Comparison of ENCODE assay signal across 18 cellular contexts in the genomic region with DNA sequence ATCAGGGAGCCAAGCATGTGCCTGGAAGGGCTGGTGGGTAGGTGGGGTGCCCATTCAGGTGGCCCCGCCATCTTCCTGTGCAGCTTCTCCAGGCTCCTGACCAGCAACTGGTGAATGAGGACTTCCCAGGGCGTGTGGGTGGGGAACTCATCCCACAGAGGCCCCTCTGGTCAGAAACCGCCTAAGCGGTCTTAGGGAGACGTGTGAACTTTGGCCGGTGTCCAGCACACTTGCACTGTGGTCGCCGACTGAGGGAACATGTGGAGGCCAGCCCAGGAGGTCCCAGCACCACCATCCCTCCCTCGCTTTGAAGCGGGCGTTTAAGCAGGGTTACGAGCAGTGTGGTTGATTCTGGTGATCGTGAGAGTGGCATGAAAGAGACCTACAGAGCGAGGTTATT.
DNase-seq lines count a peak whose midpoint lies in the region; ATAC-seq, FAIRE-seq and TF ChIP-seq lines count a peak whose summit lies in the region.
"Had no signal": no experiment of that assay in that cellular context is flagged by ENCODE, and none has a peak within 500 bp of the region (broad histone marks: within the 10 kb centered on the region; RNA-seq: fewer than 3 reads in every experiment).

No MANE protein-coding gene starts in this region.

- peaks cover 0 to 12% of the 10 kb centered on the region in 2 experiments; a peak in 1 of 3 replicates for H3K36me3 ChIP-seq in HEK293 (ENCODE audit: control insufficient read depth in 2 of 2, insufficient read depth in 1 of 2, low read length in 2 of 2)
- peaks cover 8 to 60% of the 10 kb centered on the region in 2 experiments; a peak in 4 of 5 replicates for H3K36me3 ChIP-seq in HepG2 (replicated peaks in 1 of 2; ENCODE audit: control insufficient read depth in 1 of 2, insufficient read depth in 2 of 2, low read length in 2 of 2)
- no peaks in the 10 kb centered on the region for H3K36me3 ChIP-seq in body of pancreas (replicated peaks in 1 of 2; ENCODE audit: insufficient read depth in 1 of 2, low read depth in 2 of 2)

- no peaks in the 10 kb centered on the region for H3K27me3 ChIP-seq in HepG2 (ENCODE audit: control insufficient read depth in 1 of 2, insufficient read depth in 2 of 2, low read length in 2 of 2)
- H3K27me3 ChIP-seq in dorsolateral prefrontal cortex: no peaks in the 10 kb centered on the region
- H3K27me3 ChIP-seq in body of pancreas: no peaks in the 10 kb centered on the region

- in situ Hi-C loops in HepG2 (cut with HindIII; ENCODE audit: extremely low pct_ligation_motif_present, low pct_unique_long_range_greater_than_20kb): no loop called here

- TF ChIP-seq EP300 in HepG2 (IDR thresholded peaks at IDR 0.05; ENCODE audit: low read depth in 2 of 2, low read length in 2 of 2) (no peak), HepG2 (CRISPR knock-in tag; IDR thresholded peaks at IDR 0.05; ENCODE audit: borderline replicate concordance) (no peak)

- no peak for TF ChIP-seq CTCF in HEK293 (tag by site-specific recombination; IDR thresholded peaks at IDR 0.05)
- no peak for TF ChIP-seq CTCF in HepG2 (CRISPR knock-in tag; IDR thresholded peaks at IDR 0.05)
- no peak for TF ChIP-seq CTCF in progenitor cell of endocrine pancreas (IDR thresholded peaks at IDR 0.05; ENCODE audit: unreplicated experiment)
- TF ChIP-seq CTCF in dorsolateral prefrontal cortex (IDR thresholded peaks at IDR 0.05 in 54 of 56, conservative IDR thresholded peaks at IDR 0.05 in 2 of 56; ENCODE audit: low read depth in 1 of 56, partially characterized antibody in 56 of 56): no peak
- TF ChIP-seq CTCF in body of pancreas (IDR thresholded peaks at IDR 0.05): no peak

- no peaks in the 10 kb centered on the region for H3K4me1 ChIP-seq in HEK293 (ENCODE audit: control insufficient read depth, insufficient read depth, low read length)
- peaks cover 7% of the 10 kb centered on the region; the same call in 1 of the 2 replicates for H3K4me1 ChIP-seq in HepG2 (ENCODE audit: insufficient read depth, low read length)
- no peaks in the 10 kb centered on the region for H3K4me1 ChIP-seq in body of pancreas
- H3K4me1 ChIP-seq: A549, Caco-2 had no signal

- H3K79me2 ChIP-seq in HepG2 (ENCODE audit: insufficient read depth, low read length): no peaks in the 10 kb centered on the region

- POLR2A ChIA-PET in HEK293 (lab: Yijun Ruan, JAX) (interaction anchor here (0.7 kb wide), 1 partner anchor 39 kb away, joined by 8 read pairs; no protein-coding TSS in a partner anchor), HepG2 (lab: Yijun Ruan, JAX) (no interaction called here)

- H3K4me3 Mint-ChIP-seq in T-helper 17 cell (no peak overlapping the region), progenitor cell of endocrine pancreas (ENCODE audit: low read depth) (no peak overlapping the region)
- H3K4me3 Mint-ChIP-seq: CD4-positive, alpha-beta T cell; H9 had no signal

- TF ChIP-seq POLR2A in HepG2 (IDR thresholded peaks at IDR 0.05; ENCODE audit: insufficient read depth in 1 of 2, low read depth in 2 of 2, low read length in 2 of 2) (no peak), body of pancreas (IDR thresholded peaks at IDR 0.05) (no peak)

- 92% methylated on average over 10 of the region's 14 CpGs for WGBS in HepG2 (ENCODE audit: low lambda C conversion rate)
- WGBS in body of pancreas, 2 donors: 84 to 87% methylated on average over 11 to 14 of the region's 14 CpGs

- H2AFZ ChIP-seq in HepG2 (ENCODE audit: low read length): no peak overlapping the region

- no TSS peak for BruUV-seq in HepG2 (replicated peaks; lab: Mats Ljungman, UMichigan)

- no peaks in the 10 kb centered on the region for H3K9me3 Mint-ChIP-seq in progenitor cell of endocrine pancreas (ENCODE audit: low read depth)
- H3K9me3 Mint-ChIP-seq: CD4-positive, alpha-beta T cell; H9 had no signal

- intact Hi-C loops in HepG2 (cut with micrococcal nuclease; ENCODE audit: unreplicated experiment) (no loop called here), dorsolateral prefrontal cortex (cut with DNase I) (loop anchor here (5.0 kb wide), 3 partner anchors 33 to 847 kb away; no protein-coding TSS in a partner anchor), body of pancreas (cut with DNase I) (no loop called here)

- peak overlapping the region; percentile 41 for H3K27ac Mint-ChIP-seq in T-helper 17 cell
- H3K27ac Mint-ChIP-seq in progenitor cell of endocrine pancreas: peak overlapping the region; percentile 19
- H3K27ac Mint-ChIP-seq: CD4-positive, alpha-beta T cell; H9 had no signal

- H3K27ac ChIP-seq in HEK293 (ENCODE audit: extremely low read depth, low read depth, low read length) (no peak overlapping the region), HepG2 (ENCODE audit: extremely low read length, insufficient read depth, low read length) (no peak overlapping the region), dorsolateral prefrontal cortex (peak overlapping the region in 13 of 59 donors; percentile 0 to 67 (median 39)), body of pancreas (no peak overlapping the region)
- H3K27ac ChIP-seq: 22Rv1, A549, C4-2B had no signal

- no peak overlapping the region for H3K4me2 ChIP-seq in HepG2 (ENCODE audit: low read depth, low read length)
- H3K4me2 ChIP-seq: A549 had no signal

- TF ChIP-seq RAD21 in HepG2 (CRISPR knock-in tag; IDR thresholded peaks at IDR 0.05): no peak

- H3K9ac ChIP-seq in HepG2 (ENCODE audit: insufficient read depth, low read depth, low read length): no peak overlapping the region

- no peaks in the 10 kb centered on the region for H3K27me3 Mint-ChIP-seq in T-helper 17 cell
- no peaks in the 10 kb centered on the region for H3K27me3 Mint-ChIP-seq in progenitor cell of endocrine pancreas
- H3K27me3 Mint-ChIP-seq: CD4-positive, alpha-beta T cell had no signal

- H3K4me3 ChIP-seq in HEK293 (ENCODE audit: low read depth, low read length): no peak overlapping the region
- no peak overlapping the region for H3K4me3 ChIP-seq in HepG2 (replicated peaks in 1 of 3; ENCODE audit: insufficient read depth in 1 of 3, low read depth in 2 of 3, low read length in 3 of 3)
- H3K4me3 ChIP-seq in dorsolateral prefrontal cortex: no peak overlapping the region
- no peak overlapping the region for H3K4me3 ChIP-seq in body of pancreas
- H3K4me3 ChIP-seq: A549 had no signal

- no peak for FAIRE-seq in HepG2 (lab: Jason Lieb, UNC)
- FAIRE-seq: A549, D721Med, G401.6, GM12892, H1 had no signal

- ATAC-seq in T-helper 17 cell (no peak), HepG2 (no peak), HG02938 (IDR thresholded peaks at IDR 0.05; ENCODE audit: unreplicated experiment) (no peak), body of pancreas (no peak)
- ATAC-seq: A549 had no signal

- H3K9me3 ChIP-seq in HEK293 (ENCODE audit: control insufficient read depth, insufficient read depth, low read depth, low read length): no peaks in the 10 kb centered on the region
- H3K9me3 ChIP-seq in T-helper 17 cell (ENCODE audit: control insufficient read depth, low read length, poor library complexity, severe bottlenecking): no peaks in the 10 kb centered on the region
- H3K9me3 ChIP-seq in HepG2 (ENCODE audit: low read length): no peaks in the 10 kb centered on the region
- H3K9me3 ChIP-seq in body of pancreas: no peaks in the 10 kb centered on the region
- H3K9me3 ChIP-seq: A549, Caco-2 had no signal

- H3K36me3 Mint-ChIP-seq in T-helper 17 cell (ENCODE audit: low read depth): peaks cover 2% of the 10 kb centered on the region
- H3K36me3 Mint-ChIP-seq in progenitor cell of endocrine pancreas (ENCODE audit: insufficient read depth): peaks cover 6% of the 10 kb centered on the region

- CTCF ChIA-PET in HEK293 (lab: Yijun Ruan, JAX): no interaction called here
- CTCF ChIA-PET in HepG2 (lab: Yijun Ruan, JAX; ENCODE audit: low intra/inter-chr PET ratio, low total read pairs): no interaction called here

- DNase-seq in T-helper 17 cell: no peak
- no peak for DNase-seq in HepG2 (ENCODE audit: low spot score)
- DNase-seq in progenitor cell of endocrine pancreas (ENCODE audit: low spot score, unreplicated experiment): no peak
- DNase-seq in dorsolateral prefrontal cortex: no peak
- DNase-seq in body of pancreas: no peak
- DNase-seq: AML-193; Caco-2; CD4-positive, alpha-beta T cell; H9 had no signal

- no peaks in the 10 kb centered on the region for H4K20me1 ChIP-seq in HepG2 (ENCODE audit: insufficient read depth, low read length)

- H3K4me1 Mint-ChIP-seq in T-helper 17 cell (peaks cover 13% of the 10 kb centered on the region), progenitor cell of endocrine pancreas (ENCODE audit: low read depth) (peaks cover 6% of the 10 kb centered on the region)

TF ChIP-seq in HEK293, 187 proteins besides CTCF, POLR2A, EP300 and RAD21 (continues in another document):
- TF ChIP-seq ZNF514 (tag by site-specific recombination; IDR thresholded peaks at IDR 0.05): no peak

TF ChIP-seq in HepG2, 621 proteins besides CTCF, POLR2A, EP300 and RAD21 (continues in another document):
- TF ChIP-seq, protein P1, sequence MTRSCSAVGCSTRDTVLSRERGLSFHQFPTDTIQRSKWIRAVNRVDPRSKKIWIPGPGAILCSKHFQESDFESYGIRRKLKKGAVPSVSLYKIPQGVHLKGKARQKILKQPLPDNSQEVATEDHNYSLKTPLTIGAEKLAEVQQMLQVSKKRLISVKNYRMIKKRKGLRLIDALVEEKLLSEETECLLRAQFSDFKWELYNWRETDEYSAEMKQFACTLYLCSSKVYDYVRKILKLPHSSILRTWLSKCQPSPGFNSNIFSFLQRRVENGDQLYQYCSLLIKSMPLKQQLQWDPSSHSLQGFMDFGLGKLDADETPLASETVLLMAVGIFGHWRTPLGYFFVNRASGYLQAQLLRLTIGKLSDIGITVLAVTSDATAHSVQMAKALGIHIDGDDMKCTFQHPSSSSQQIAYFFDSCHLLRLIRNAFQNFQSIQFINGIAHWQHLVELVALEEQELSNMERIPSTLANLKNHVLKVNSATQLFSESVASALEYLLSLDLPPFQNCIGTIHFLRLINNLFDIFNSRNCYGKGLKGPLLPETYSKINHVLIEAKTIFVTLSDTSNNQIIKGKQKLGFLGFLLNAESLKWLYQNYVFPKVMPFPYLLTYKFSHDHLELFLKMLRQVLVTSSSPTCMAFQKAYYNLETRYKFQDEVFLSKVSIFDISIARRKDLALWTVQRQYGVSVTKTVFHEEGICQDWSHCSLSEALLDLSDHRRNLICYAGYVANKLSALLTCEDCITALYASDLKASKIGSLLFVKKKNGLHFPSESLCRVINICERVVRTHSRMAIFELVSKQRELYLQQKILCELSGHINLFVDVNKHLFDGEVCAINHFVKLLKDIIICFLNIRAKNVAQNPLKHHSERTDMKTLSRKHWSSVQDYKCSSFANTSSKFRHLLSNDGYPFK (CRISPR knock-in tag; IDR thresholded peaks at IDR 0.05; ENCODE audit: borderline replicate concordance): no peak

Comparison
In these comparisons a context has a peak if more than half of its experiments do, and no peak if none do; other contexts are left out.
1. intact Hi-C loops: an anchor here in dorsolateral prefrontal cortex (5.0 kb wide); none called in HepG2 and body of pancreas.